Comparison of ENCODE assay signal across 13 cellular contexts in the genomic region with DNA sequence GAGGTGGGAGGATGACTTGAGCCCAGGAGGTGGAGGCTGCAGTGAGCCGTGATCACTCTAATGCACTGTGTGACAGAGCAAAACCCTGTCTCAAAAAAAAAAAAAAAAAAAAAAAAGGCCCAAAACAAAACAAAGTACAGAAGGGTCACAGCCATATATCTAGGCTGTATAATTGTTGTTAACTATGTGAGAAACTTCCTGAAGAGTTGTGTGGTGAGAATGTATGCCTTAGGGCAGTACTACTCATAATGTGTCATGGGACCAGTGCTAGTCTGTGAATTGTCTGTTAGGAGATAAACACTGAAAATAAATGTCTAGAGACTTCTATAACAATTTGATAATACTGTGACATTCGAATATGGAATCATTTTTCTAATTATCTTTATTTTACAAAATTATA. TPM values are rescaled to one million over a fixed set of nuclear protein-coding genes. Genes with fewer than 3 reads are reported as not detected.
DNase-seq lines count a peak whose midpoint lies in the region; ATAC-seq and TF ChIP-seq lines count a peak whose summit lies in the region.
"Had no signal": no experiment of that assay in that cellular context is flagged by ENCODE, and none has a peak within 500 bp of the region (broad histone marks: within the 10 kb centered on the region; RNA-seq: fewer than 3 reads in every experiment).

No MANE protein-coding gene starts in this region.

- 85% methylated on average over 1 of the region's 2 CpGs for WGBS in mammary epithelial cell (ENCODE audit: low coverage, missing lambda C conversion rate)

- CTCF ChIA-PET in CD4-positive, alpha-beta T cell (lab: Charles Lee) = interaction anchor here (1.0 kb wide), 1 partner anchor 9 kb away, joined by 3 read pairs; no protein-coding TSS in a partner anchor
- CTCF ChIA-PET in mammary epithelial cell (lab: Charles Lee; ENCODE audit: low non-redundant PET) = no interaction called here

- no peak overlapping the region for H3K4me3 Mint-ChIP-seq in CD4-positive, alpha-beta T cell
- H3K4me3 Mint-ChIP-seq in memory B cell = no peak overlapping the region
- H3K4me3 Mint-ChIP-seq: CD8-positive, alpha-beta T cell; H9 had no signal

- H3K9ac ChIP-seq in mammary epithelial cell (ENCODE audit: insufficient read depth, low read length) = no peak overlapping the region

- no peak overlapping the region for H2AFZ ChIP-seq in mammary epithelial cell (ENCODE audit: low read depth, low read length)

- POLR2A ChIA-PET in CD4-positive, alpha-beta T cell (lab: Charles Lee) = no interaction called here

- in situ Hi-C loops in mammary epithelial cell (cut with MboI; ENCODE audit: low sequenced_read_pairs in 2 of 2) = no loop called here

- no peak for TF ChIP-seq CTCF in CD4-positive, alpha-beta T cell (IDR thresholded peaks at IDR 0.05)
- no peak for TF ChIP-seq CTCF in mammary epithelial cell (conservative IDR thresholded peaks at IDR 0.05 in 1 of 2, IDR thresholded peaks at IDR 0.05 in 1 of 2; ENCODE audit: extremely low read depth in 1 of 2, insufficient read depth in 1 of 2, low read depth in 1 of 2, low read length in 2 of 2)

- no peak overlapping the region for H3K4me3 ChIP-seq in mammary epithelial cell (replicated peaks in 1 of 3; ENCODE audit: insufficient read depth in 1 of 3, low read depth in 2 of 3, low read length in 3 of 3)
- H3K4me3 ChIP-seq: adrenal gland, skin epidermis, vagina had no signal

- no peaks in the 10 kb centered on the region for H3K4me1 ChIP-seq in mammary epithelial cell (ENCODE audit: insufficient read depth, low read length)
- H3K4me1 ChIP-seq: adrenal gland, vagina had no signal

- H3K4me2 ChIP-seq in mammary epithelial cell (ENCODE audit: insufficient read depth, low read depth, low read length) = no peak overlapping the region

- no peaks in the 10 kb centered on the region for H3K27me3 Mint-ChIP-seq in CD4-positive, alpha-beta T cell
- no peaks in the 10 kb centered on the region for H3K27me3 Mint-ChIP-seq in memory B cell

- peak overlapping the region; percentile 32 for H3K27ac Mint-ChIP-seq in CD4-positive, alpha-beta T cell
- peak overlapping the region; percentile 31 for H3K27ac Mint-ChIP-seq in memory B cell

- H3K36me3 ChIP-seq in mammary epithelial cell (ENCODE audit: insufficient read depth, low read length) = peaks cover 6% of the 10 kb centered on the region
- H3K36me3 ChIP-seq: adrenal gland had no signal

- no peaks in the 10 kb centered on the region for H3K27me3 ChIP-seq in CD4-positive, alpha-beta T cell (ENCODE audit: control insufficient read depth, insufficient read depth, low read length)
- H3K27me3 ChIP-seq in mammary epithelial cell (ENCODE audit: insufficient read depth, low read length) = no peaks in the 10 kb centered on the region
- H3K27me3 ChIP-seq: adrenal gland, vagina had no signal

- dilution Hi-C loops in mammary epithelial cell (cut with HindIII; ENCODE audit: low sequenced_read_pairs) = no loop called here

- H3K4me1 Mint-ChIP-seq in CD4-positive, alpha-beta T cell (ENCODE audit: low read depth) = peaks cover 57% of the 10 kb centered on the region
- H3K4me1 Mint-ChIP-seq in memory B cell = peaks cover 12% of the 10 kb centered on the region

- peaks cover 79% of the 10 kb centered on the region for H3K36me3 Mint-ChIP-seq in CD4-positive, alpha-beta T cell (ENCODE audit: low read depth)
- peaks cover 7% of the 10 kb centered on the region for H3K36me3 Mint-ChIP-seq in memory B cell

- no peak for ATAC-seq in CD4-positive, alpha-beta T cell (ENCODE audit: poor library complexity)
- ATAC-seq in memory B cell (ENCODE audit: low read depth) (no peak), GM18867 (IDR thresholded peaks at IDR 0.05; ENCODE audit: unreplicated experiment) (no peak), HG03342 (IDR thresholded peaks at IDR 0.05; ENCODE audit: unreplicated experiment) (no peak)
- ATAC-seq: CD8-positive, alpha-beta T cell had no signal

- DNase-seq in CD4-positive, alpha-beta T cell = no peak
- peak; percentile 90 for DNase-seq in HT1080 (ENCODE audit: low read depth)
- DNase-seq in mammary epithelial cell = peak; percentile 90
- no peak for DNase-seq in memory B cell (ENCODE audit: low spot score in 2 of 2)
- DNase-seq in NCI-H748 treated with DMSO at 0.1 percent for 48 hours (lab: John Stamatoyannopoulos, UW) = no peak
- no peak for DNase-seq in cerebellar nuclear complex (lab: John Stamatoyannopoulos, UW)
- DNase-seq: adrenal gland; CD8-positive, alpha-beta T cell; H9 had no signal

- BruUV-seq in mammary epithelial cell (replicated peaks; lab: Mats Ljungman, UMichigan) = no TSS peak

- H3K9me3 ChIP-seq in CD4-positive, alpha-beta T cell (ENCODE audit: control insufficient read depth, low read length) = no peaks in the 10 kb centered on the region
- H3K9me3 ChIP-seq in mammary epithelial cell (replicated peaks; ENCODE audit: insufficient read depth, low read length) = no peaks in the 10 kb centered on the region
- H3K9me3 ChIP-seq: adrenal gland, vagina had no signal

- H3K9me3 Mint-ChIP-seq in CD4-positive, alpha-beta T cell = no peaks in the 10 kb centered on the region
- no peaks in the 10 kb centered on the region for H3K9me3 Mint-ChIP-seq in memory B cell
- H3K9me3 Mint-ChIP-seq: CD8-positive, alpha-beta T cell; H9 had no signal

- no peaks in the 10 kb centered on the region for H4K20me1 ChIP-seq in mammary epithelial cell (ENCODE audit: insufficient read depth, low read length)

- H3K79me2 ChIP-seq in mammary epithelial cell (ENCODE audit: insufficient read depth, low read length) = peaks cover 20% of the 10 kb centered on the region

- H3K27ac ChIP-seq in CD4-positive, alpha-beta T cell (ENCODE audit: low read depth, low read length) = no peak overlapping the region
- peak overlapping the region; percentile 38 for H3K27ac ChIP-seq in mammary epithelial cell (ENCODE audit: insufficient read depth, low read depth, low read length)
- H3K27ac ChIP-seq: adrenal gland, skin epidermis, vagina had no signal

- intact Hi-C loops in CD4-positive, alpha-beta T cell (cut with DNase I, micrococcal nuclease) = no loop called here
- intact Hi-C loops in mammary epithelial cell (cut with micrococcal nuclease) = loop anchor here (5.0 kb wide), 1 partner anchor 44 kb away; a partner anchor contains a TSS

RNA-seq across cellular contexts. Expression of a gene that starts 43.1 kb away (rescaled TPM):
- 10 to 100 TPM; 56.9 to 59.5 TPM for total RNA-seq in CD4-positive, alpha-beta T cell
- 8.1 and 14.1 TPM in 2 replicates for total RNA-seq in HT1080 (2014; rRNA removed; shearing (Covaris generic))
- 14.1 and 18.5 TPM in 2 replicates for polyA plus RNA-seq in HT1080 (2015; cell fraction: cytosol; rRNA removed)
- polyA plus RNA-seq in HT1080 (2015; cell fraction: nucleus; rRNA removed) = 28.6 and 37.9 TPM in 2 replicates
- total RNA-seq in mammary epithelial cell = 10 to 100 TPM; 25.4 to 28.2 TPM
- 8.6 TPM for polyA plus RNA-seq in mammary epithelial cell
- polyA minus RNA-seq in mammary epithelial cell = 21.3 TPM

Comparison
In these comparisons a context has a peak if more than half of its experiments do, and no peak if none do; other contexts are left out.
1. DNase-seq: peak in HT1080 (single experiment) and mammary epithelial cell (single experiment); none in CD4-positive, alpha-beta T cell (0 of 10), memory B cell (0 of 2), NCI-H748 treated with DMSO at 0.1 percent for 48 hours (single experiment) and cerebellar nuclear complex (0 of 2).